Comparison of ENCODE assay signal across 14 cellular contexts in the genomic region with DNA sequence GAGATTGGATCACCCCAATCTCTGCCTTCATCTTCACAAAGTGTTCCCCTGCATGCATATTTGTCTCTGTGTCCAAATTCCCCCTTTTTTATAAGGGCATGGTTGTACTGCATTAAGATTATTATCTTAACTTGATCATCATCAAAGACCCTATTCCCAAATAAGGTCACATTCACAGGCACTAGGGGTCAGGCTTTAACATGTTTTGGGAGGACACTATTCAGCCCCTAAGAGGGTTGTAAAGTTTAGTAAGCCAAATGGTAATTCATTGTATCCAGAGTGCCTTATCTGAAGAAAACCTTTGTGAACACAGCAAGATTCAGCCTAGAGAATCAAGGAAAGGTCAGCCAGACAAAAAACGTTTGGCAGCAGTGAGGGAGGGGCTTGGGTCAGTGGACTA.
A peak's percentile ranks its signal among the peaks of the same experiment; 100 is the strongest.
DNase-seq lines count a peak whose midpoint lies in the region; ATAC-seq and TF ChIP-seq lines count a peak whose summit lies in the region.
"Had no signal": no experiment of that assay in that cellular context is flagged by ENCODE, and none has a peak within 500 bp of the region (broad histone marks: within the 10 kb centered on the region; RNA-seq: fewer than 3 reads in every experiment).

No MANE protein-coding gene starts in this region.

- WGBS in H9 (ENCODE audit: extremely low coverage, insufficient read length, low lambda C conversion rate): no CpG with 5 or more reads among the region's 1 CpG
- WGBS in mesendoderm (ENCODE audit: extremely low coverage, insufficient coverage, low lambda C conversion rate): no CpG with 5 or more reads among the region's 1 CpG

- no peak overlapping the region for H2BK5ac ChIP-seq in H9 (ENCODE audit: insufficient read length, low read length)
- no peak overlapping the region for H2BK5ac ChIP-seq in mesendoderm (ENCODE audit: low read length)

- H3K4me1 ChIP-seq in H9 (ENCODE audit: insufficient read depth, low read length): no peaks in the 10 kb centered on the region
- H3K4me1 ChIP-seq in mesendoderm (ENCODE audit: control insufficient read depth, low read depth, low read length): no peaks in the 10 kb centered on the region

- H2BK15ac ChIP-seq in H9 (ENCODE audit: low read depth, low read length): no peak overlapping the region
- no peak overlapping the region for H2BK15ac ChIP-seq in mesendoderm (replicated peaks; ENCODE audit: low read depth)

- H2BK12ac ChIP-seq in H9 (ENCODE audit: insufficient read length, low read depth, low read length): no peak overlapping the region

- peaks cover 0 to 10% of the 10 kb centered on the region in 2 experiments; a peak in 3 of 5 replicates for H3K9me3 Mint-ChIP-seq in H9

- no peaks in the 10 kb centered on the region for H3K36me3 ChIP-seq in mesendoderm (ENCODE audit: control insufficient read depth, insufficient read depth, low read length)

- no peak overlapping the region for H3T11ph ChIP-seq in H9 (ENCODE audit: low read length)

- H3K23me2 ChIP-seq in H9 (ENCODE audit: insufficient read length, low read depth, low read length, poor library complexity, severe bottlenecking): no peaks in the 10 kb centered on the region

- no peak overlapping the region for H3K4me3 Mint-ChIP-seq in H9

- H3K27ac Mint-ChIP-seq in H9: no peak overlapping the region

- no peaks in the 10 kb centered on the region for H4K20me1 ChIP-seq in H9 (ENCODE audit: control insufficient read depth, insufficient read depth, insufficient read length)

- no peaks in the 10 kb centered on the region for H3K27me3 ChIP-seq in H9 (ENCODE audit: insufficient read depth, low read length)
- no peaks in the 10 kb centered on the region for H3K27me3 ChIP-seq in mesendoderm (ENCODE audit: insufficient read depth, low read length, poor library complexity)

- H4K5ac ChIP-seq in H9 (ENCODE audit: insufficient read length, low read depth, low read length) (no peak overlapping the region), mesendoderm (ENCODE audit: low read length) (no peak overlapping the region)

- H2AK5ac ChIP-seq in H9 (ENCODE audit: insufficient read length, low read length): no peak overlapping the region
- no peak overlapping the region for H2AK5ac ChIP-seq in mesendoderm (ENCODE audit: low read length)

- no peak overlapping the region for H3K23ac ChIP-seq in H9 (ENCODE audit: insufficient read length, low read depth, low read length)
- no peak overlapping the region for H3K23ac ChIP-seq in mesendoderm (ENCODE audit: low read length)

- TF ChIP-seq CTCF in H9 (conservative IDR thresholded peaks at IDR 0.05) (peak; percentile 61), VCaP (conservative IDR thresholded peaks at IDR 0.05) (0 out of 2 replicates have a peak, but pooled peaks have one; percentile 14)

- H2BK20ac ChIP-seq in H9 (ENCODE audit: low read depth, low read length, poor library complexity, severe bottlenecking): peak overlapping the region; percentile 14

- peaks cover 2% of the 10 kb centered on the region in 2 experiments; a peak in 1 of 4 replicates for H3K4me1 Mint-ChIP-seq in H9

- H3K79me1 ChIP-seq in H9 (ENCODE audit: insufficient read depth, low read depth, low read length, poor library complexity, severe bottlenecking) (no peaks in the 10 kb centered on the region), mesendoderm (ENCODE audit: low read length) (no peaks in the 10 kb centered on the region)

- no peak overlapping the region for H3K14ac ChIP-seq in H9 (ENCODE audit: insufficient read depth, low read length)

- H3K56ac ChIP-seq in H9 (ENCODE audit: insufficient read length, low read depth, low read length) (no peak overlapping the region), mesendoderm (ENCODE audit: low read length) (no peak overlapping the region)

- H3K4ac ChIP-seq in H9 (ENCODE audit: low read depth, low read length) (no peak overlapping the region), mesendoderm (ENCODE audit: low read depth, low read length) (no peak overlapping the region)

- no peak overlapping the region for H2AFZ ChIP-seq in H9 (ENCODE audit: low read length)

- H3K79me2 ChIP-seq in H9 (ENCODE audit: insufficient read depth, low read length): no peaks in the 10 kb centered on the region
- H3K79me2 ChIP-seq in mesendoderm (ENCODE audit: control insufficient read depth, insufficient read depth, low read length): no peaks in the 10 kb centered on the region

- no peak overlapping the region for H3K4me3 ChIP-seq in mesendoderm (ENCODE audit: low read length)

- H3K27me3 Mint-ChIP-seq in H9 (ENCODE audit: low read depth): no peaks in the 10 kb centered on the region

- H3K4me2 ChIP-seq in H9 (ENCODE audit: insufficient read depth, insufficient read length, low read length) (no peak overlapping the region), mesendoderm (ENCODE audit: low read length) (no peak overlapping the region)

- H3K36me3 Mint-ChIP-seq in H9 (ENCODE audit: insufficient read depth in 1 of 3, low read depth in 3 of 3): no peaks in the 10 kb centered on the region

- H3K9ac ChIP-seq in H9 (ENCODE audit: extremely low read depth, insufficient read length, low read length) (no peak overlapping the region), mesendoderm (ENCODE audit: low read length) (no peak overlapping the region)

- H3K18ac ChIP-seq in H9 (ENCODE audit: insufficient read length, low read depth, low read length) (no peak overlapping the region), mesendoderm (ENCODE audit: low read length) (no peak overlapping the region)

- H3K9me3 ChIP-seq in H9 (ENCODE audit: control insufficient read depth, low read depth, low read length): no peaks in the 10 kb centered on the region

- no peak overlapping the region for H2BK120ac ChIP-seq in H9 (ENCODE audit: low read depth, low read length, poor library complexity, severe bottlenecking)
- H2BK120ac ChIP-seq in mesendoderm (ENCODE audit: low read depth, low read length): no peak overlapping the region

- no peak overlapping the region for H4K8ac ChIP-seq in H9 (replicated peaks; ENCODE audit: insufficient read length, low read depth, low read length)
- H4K8ac ChIP-seq in mesendoderm (ENCODE audit: low read depth, low read length): no peak overlapping the region

- H4K91ac ChIP-seq in H9 (ENCODE audit: insufficient read length, low read depth, low read length): no peak overlapping the region

- peak; percentile 9 for DNase-seq in NCI-H82 (lab: John Stamatoyannopoulos, UW)
- DNase-seq in NCI-H82 treated with DMSO at 0.1 percent for 48 hours (lab: John Stamatoyannopoulos, UW; ENCODE audit: unreplicated experiment): no peak
- no peak for DNase-seq in H9
- DNase-seq in mesendoderm: peak; percentile 51
- no peak for DNase-seq in activated CD4-positive, alpha-beta T cell treated with anti-CD3 and anti-CD28 coated beads, Interleukin-2, amount 50 U/mL, for 4 hours
- DNase-seq: EL, NCI-H1092 treated with DMSO at 0.1 percent for 48 hours, NCI-H187 treated with DMSO at 0.1 percent for 48 hours, NCI-H510A had no signal

- no peak for ATAC-seq in HG02938 (IDR thresholded peaks at IDR 0.05; ENCODE audit: unreplicated experiment)
- no peak for ATAC-seq in GM21528 (IDR thresholded peaks at IDR 0.05; ENCODE audit: low FRiP score, unreplicated experiment)
- ATAC-seq: Panc1, Right ventricle myocardium inferior had no signal

- H3K27ac ChIP-seq in H9 (ENCODE audit: insufficient read length, low read depth, low read length) (no peak overlapping the region), VCaP (no peak overlapping the region), mesendoderm (ENCODE audit: low read depth, low read length) (no peak overlapping the region)

Comparison
In these comparisons a context has a peak if more than half of its experiments do, and no peak if none do; other contexts are left out.
1. DNase-seq: peak in NCI-H82 (single experiment) and mesendoderm (single experiment); none in NCI-H82 treated with DMSO at 0.1 percent for 48 hours (single experiment), H9 (single experiment) and activated CD4-positive, alpha-beta T cell treated with anti-CD3 and anti-CD28 coated beads, Interleukin-2, amount 50 U/mL, for 4 hours (0 of 2).